Comparison of ENCODE assay signal across 12 cellular contexts in genomic region chr2:237721828-237722227, GRCh38.
DNase-seq lines count a peak whose midpoint lies in the region; ATAC-seq, FAIRE-seq and TF ChIP-seq lines count a peak whose summit lies in the region.
"Had no signal": no experiment of that assay in that cellular context is flagged by ENCODE, and none has a peak within 500 bp of the region (broad histone marks: within the 10 kb centered on the region; RNA-seq: fewer than 3 reads in every experiment).

No MANE protein-coding gene starts in this region.

- in situ Hi-C loops in gastrocnemius medialis (cut with MboI; ENCODE audit: low sequenced_read_pairs in 4 of 4) = no loop called here

- TF ChIP-seq POLR2A in GM12892 (IDR thresholded peaks at IDR 0.05; ENCODE audit: low read depth, low read length) (no peak), gastrocnemius medialis (IDR thresholded peaks at IDR 0.05) (no peak)

- no peak overlapping the region for H3K14ac ChIP-seq in trophoblast cell (ENCODE audit: low read length)

- no peak overlapping the region for H3K23ac ChIP-seq in trophoblast cell (ENCODE audit: low read length)

- H3K36me3 ChIP-seq in left ventricle myocardium inferior (no peaks in the 10 kb centered on the region), gastrocnemius medialis (no peaks in the 10 kb centered on the region), trophoblast cell (ENCODE audit: control insufficient read depth in 1 of 2, insufficient read depth in 2 of 2, low read length in 2 of 2) (peaks cover 2% of the 10 kb centered on the region in 2 experiments)

- H3K79me1 ChIP-seq in trophoblast cell (ENCODE audit: low read length) = peaks cover 2% of the 10 kb centered on the region

- H3K18ac ChIP-seq in trophoblast cell (ENCODE audit: low read length) = no peak overlapping the region

- DNase-seq in GM12892 (ENCODE audit: insufficient read length) (no peak), left ventricle myocardium inferior (no peak), gastrocnemius medialis (no peak), trophoblast cell (no peak), NCI-H1436 treated with DMSO at 0.1 percent for 48 hours (lab: John Stamatoyannopoulos, UW) (no peak), COLO829 (ENCODE audit: low spot score) (no peak)
- DNase-seq: dorsolateral prefrontal cortex, PC-3, small intestine had no signal

- no peak overlapping the region for H2AFZ ChIP-seq in trophoblast cell (ENCODE audit: insufficient read depth, low read length, poor library complexity)

- H2BK5ac ChIP-seq in trophoblast cell (ENCODE audit: low read depth, low read length, poor library complexity) = no peak overlapping the region

- H4K12ac ChIP-seq in trophoblast cell (ENCODE audit: low read depth, low read length) = no peak overlapping the region

- intact Hi-C loops in left ventricle myocardium inferior (cut with micrococcal nuclease) (no loop called here), gastrocnemius medialis (cut with DNase I; ENCODE audit: low total_unique reads) (no loop called here)

- H3K79me2 ChIP-seq in trophoblast cell (ENCODE audit: control insufficient read depth, insufficient read depth, low read length, poor library complexity) = no peaks in the 10 kb centered on the region

- no peak overlapping the region for H3K4ac ChIP-seq in trophoblast cell (ENCODE audit: low read depth, low read length)

- H3K4me3 ChIP-seq in left ventricle myocardium inferior = no peak overlapping the region
- H3K4me3 ChIP-seq in gastrocnemius medialis = no peak overlapping the region
- H3K4me3 ChIP-seq in trophoblast cell (ENCODE audit: low read depth, low read length) = no peak overlapping the region
- H3K4me3 ChIP-seq: dorsolateral prefrontal cortex, suprapubic skin had no signal

- no peak overlapping the region for H4K8ac ChIP-seq in trophoblast cell (ENCODE audit: low read depth, low read length)

- FAIRE-seq in GM12892 (lab: Jason Lieb, UNC) = peak; percentile 14
- FAIRE-seq: small intestine had no signal

- no peak overlapping the region for H2BK12ac ChIP-seq in trophoblast cell (ENCODE audit: low read length)

- H3K27me3 ChIP-seq in left ventricle myocardium inferior (ENCODE audit: low read depth) = no peaks in the 10 kb centered on the region
- H3K27me3 ChIP-seq in gastrocnemius medialis = no peaks in the 10 kb centered on the region
- no peaks in the 10 kb centered on the region for H3K27me3 ChIP-seq in trophoblast cell (ENCODE audit: insufficient read depth, low read length)
- H3K27me3 ChIP-seq: dorsolateral prefrontal cortex, suprapubic skin had no signal

- TF ChIP-seq CTCF in VCaP (conservative IDR thresholded peaks at IDR 0.05) (no peak), left ventricle myocardium inferior (IDR thresholded peaks at IDR 0.05; ENCODE audit: borderline replicate concordance) (no peak), gastrocnemius medialis (IDR thresholded peaks at IDR 0.05 in 4 of 5, conservative IDR thresholded peaks at IDR 0.05 in 1 of 5) (no peak)

- H3K9me3 ChIP-seq in left ventricle myocardium inferior (replicated peaks) (no peaks in the 10 kb centered on the region), gastrocnemius medialis (no peaks in the 10 kb centered on the region), trophoblast cell (ENCODE audit: insufficient read depth, low read depth, low read length) (no peaks in the 10 kb centered on the region)
- H3K9me3 ChIP-seq: suprapubic skin had no signal

- H2AK5ac ChIP-seq in trophoblast cell (ENCODE audit: low read length) = no peak overlapping the region

- no peak overlapping the region for H2BK120ac ChIP-seq in trophoblast cell (ENCODE audit: insufficient read depth, low read length, poor library complexity)

- no peak overlapping the region for H4K91ac ChIP-seq in trophoblast cell (ENCODE audit: low read depth, low read length)

- H3K9ac ChIP-seq in trophoblast cell (ENCODE audit: low read length) = no peak overlapping the region

- no peak for ATAC-seq in gastrocnemius medialis
- ATAC-seq: HCT116, PC-3 had no signal

- WGBS in trophoblast cell (ENCODE audit: extremely low coverage, insufficient coverage, insufficient read length) = no CpG with 5 or more reads among the region's 8 CpGs

- H3K4me1 ChIP-seq in left ventricle myocardium inferior (peaks cover 80% of the 10 kb centered on the region), gastrocnemius medialis (peaks cover 72 to 80% of the 10 kb centered on the region in 2 donors), trophoblast cell (ENCODE audit: control insufficient read depth in 1 of 2, insufficient read depth in 2 of 2, low read length in 2 of 2) (peaks cover 10 to 13% of the 10 kb centered on the region in 2 experiments)

- no peak overlapping the region for H3K4me2 ChIP-seq in trophoblast cell (ENCODE audit: low read length)

- H3K27ac ChIP-seq in VCaP (peak overlapping the region; percentile 5; the same call in 1 of the 2 replicates), left ventricle myocardium inferior (replicated peaks) (peak overlapping the region; percentile 43), gastrocnemius medialis (peak overlapping the region; percentile 19 to 58 (median 42)), trophoblast cell (ENCODE audit: low read depth, low read length) (no peak overlapping the region)
- H3K27ac ChIP-seq: suprapubic skin had no signal
